Comparison of ENCODE assay signal across 3 cellular contexts in the genomic region with DNA sequence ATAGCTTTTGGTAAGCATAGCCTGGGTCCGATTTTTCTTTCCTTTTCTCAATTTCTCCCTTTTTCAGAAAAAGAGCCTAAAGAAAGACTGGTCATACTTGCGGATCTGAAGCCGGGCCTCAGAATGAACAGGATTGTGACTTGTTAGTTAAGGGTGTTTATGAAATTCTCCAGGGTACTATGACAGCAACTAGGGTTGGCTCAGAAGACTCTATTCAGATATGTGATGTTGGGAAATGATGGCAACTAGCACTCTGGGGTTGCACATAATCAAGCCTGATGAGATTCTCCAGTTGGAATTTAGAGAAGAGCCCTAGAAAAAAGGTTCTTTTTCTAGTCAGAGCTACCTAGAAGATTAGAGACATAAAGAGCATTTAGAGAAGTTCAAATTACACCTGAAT.
"Had no signal": no experiment of that assay in that cellular context is flagged by ENCODE, and none has a peak within 500 bp of the region (broad histone marks: within the 10 kb centered on the region; RNA-seq: fewer than 3 reads in every experiment).

No MANE protein-coding gene starts in this region.

- ATAC-seq: GM12878 had no signal

- DNase-seq: GDM1, GF-D8 had no signal

- H3K4me3 ChIP-seq: GM12878 had no signal
